Comparison of ENCODE assay signal across 22 cellular contexts in genomic region chr21:39169906-39170305, GRCh38.
"Had no signal": no experiment of that assay in that cellular context is flagged by ENCODE, and none has a peak within 500 bp of the region (broad histone marks: within the 10 kb centered on the region; RNA-seq: fewer than 3 reads in every experiment).

No MANE protein-coding gene starts in this region.

- H2AFZ ChIP-seq: hepatocyte had no signal

- H3K79me2 ChIP-seq: hepatocyte had no signal

- H3K4me2 ChIP-seq: hepatocyte had no signal

- DNase-seq: dermis blood vessel endothelial cell; dorsolateral prefrontal cortex; effector CD4-positive, alpha-beta T cell; effector memory CD4-positive, alpha-beta T cell; foreskin keratinocyte; heart left ventricle; hypothalamus; immature natural killer cell; islet precursor cell; kidney; kidney glomerular epithelial cell; left lung; left ventricle myocardium superior; lower lobe of right lung; mesenchymal stem cell had no signal

- H3K4me3 ChIP-seq: coronary artery, dorsolateral prefrontal cortex, esophagus muscularis mucosa, gastroesophageal sphincter, heart left ventricle, hepatocyte, left lung, lower lobe of right lung had no signal

- ATAC-seq: foreskin keratinocyte, gastroesophageal sphincter, heart left ventricle, left lung, left ventricle myocardium superior, lower lobe of right lung had no signal

- H3K4me1 ChIP-seq: esophagus muscularis mucosa, gastroesophageal sphincter, heart left ventricle, left lung, lower lobe of right lung had no signal

- H3K27me3 ChIP-seq: dorsolateral prefrontal cortex, esophagus muscularis mucosa, foreskin keratinocyte, gastroesophageal sphincter, heart left ventricle, hepatocyte, left lung had no signal

- FAIRE-seq: colon, endothelial cell of umbilical vein, frontal cortex, kidney had no signal

- H3K27ac ChIP-seq: coronary artery, dorsolateral prefrontal cortex, esophagus muscularis mucosa, foreskin keratinocyte, gastroesophageal sphincter, heart left ventricle, hepatocyte, left lung, lower lobe of right lung had no signal
